Comparison of ENCODE assay signal across 34 cellular contexts in the genomic region with DNA sequence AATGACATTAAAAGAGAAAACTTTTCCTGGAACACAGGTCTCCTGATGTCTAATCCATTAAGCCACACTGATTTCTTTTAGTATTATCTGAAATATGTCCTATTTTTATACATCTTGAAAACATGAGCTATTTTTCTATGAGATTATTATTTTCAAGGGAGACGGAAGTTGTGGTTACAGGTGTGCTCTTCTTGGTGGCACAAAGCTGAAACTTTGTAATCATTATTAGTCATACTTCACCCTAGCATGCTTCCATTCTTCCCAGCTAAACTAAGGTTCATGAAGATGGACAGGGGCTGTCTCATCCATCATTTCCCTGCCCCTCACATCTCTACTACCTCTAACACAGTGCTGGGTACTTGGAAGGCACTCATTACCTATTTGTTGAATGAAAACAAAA.
"Had no signal": no experiment of that assay in that cellular context is flagged by ENCODE, and none has a peak within 500 bp of the region (broad histone marks: within the 10 kb centered on the region; RNA-seq: fewer than 3 reads in every experiment).

No MANE protein-coding gene starts in this region.

- H3K4me3 Mint-ChIP-seq: activated B cell treated with CpG ODN at 0.5 μM for 24 hours; activated CD8-positive, alpha-beta T cell treated with anti-CD3 and anti-CD28 coated beads for 36 hours; activated naive CD8-positive, alpha-beta T cell; activated T-cell treated with anti-CD3 and anti-CD28 coated beads, Interleukin-2, amount 50 U/mL, for 4 hours; activated T-helper 17 cell treated with anti-CD3 and anti-CD28 coated beads, Interleukin-2, amount 50 U/mL, for 72 hours; endodermal cell; T-cell; T-helper 17 cell; T-helper 2 cell treated with Interferon-gamma antibody and Interleukin-4, amounts not matched to agents 5 μg/mL and 100 μg/mL, for 36 hours had no signal

- H3K27me3 Mint-ChIP-seq: activated B cell treated with CpG ODN at 0.5 μM for 24 hours, T-helper 17 cell had no signal

- H3K4me1 ChIP-seq: colonic mucosa, esophagus muscularis mucosa, foreskin keratinocyte, gastrocnemius medialis, heart left ventricle had no signal

- ATAC-seq: activated CD4-positive, CD25-positive, alpha-beta regulatory T cell treated with anti-CD3 and anti-CD28 coated beads, Interleukin-2, amount 50 U/mL, for 24 hours; activated CD8-positive, alpha-beta T cell treated with anti-CD3 and anti-CD28 coated beads for 36 hours; activated T-cell treated with anti-CD3 and anti-CD28 coated beads, Interleukin-2, amount 50 U/mL, for 4 hours; activated T-helper 17 cell treated with anti-CD3 and anti-CD28 coated beads, Interleukin-2, amount 50 U/mL, for 72 hours; foreskin keratinocyte; gastrocnemius medialis; heart left ventricle; T-cell; T-helper 17 cell had no signal

- H3K27me3 ChIP-seq: brain microvascular endothelial cell, cardiac muscle cell, colonic mucosa, esophagus muscularis mucosa, gastrocnemius medialis, heart left ventricle had no signal

- DNase-seq: activated B cell treated with CpG ODN at 0.5 μM for 24 hours; activated CD4-positive, alpha-beta T cell treated with anti-CD3 and anti-CD28 coated beads for 48 hours; activated CD4-positive, alpha-beta T cell treated with anti-CD3 and anti-CD28 coated beads, Interleukin-2, amount 50 U/mL, for 1 hour; activated CD4-positive, alpha-beta T cell treated with anti-CD3 and anti-CD28 coated beads, Interleukin-2, amount 50 U/mL, for 48 hours; activated CD8-positive, alpha-beta memory T cell treated with anti-CD3 and anti-CD28 coated beads for 24 hours; activated CD8-positive, alpha-beta T cell treated with anti-CD3 and anti-CD28 coated beads for 36 hours; activated effector memory CD4-positive, alpha-beta T cell treated with Interleukin-2 at 50 U/mL for 16 hours; activated gamma-delta T cell treated with Interleukin-2 at 50 U/mL for 16 hours; activated naive CD4-positive, alpha-beta T cell treated with anti-CD3 and anti-CD28 coated beads, Interleukin-2, amount 50 U/mL, for 16 hours; activated naive CD4-positive, alpha-beta T cell treated with Interleukin-2 at 50 U/mL for 16 hours; activated T-cell treated with anti-CD3 and anti-CD28 coated beads, Interleukin-2, amount 50 U/mL, for 4 hours; amniotic stem cell; anterior cingulate cortex; brain microvascular endothelial cell; central memory CD4-positive, alpha-beta T cell; cerebellar nuclear complex; colonic mucosa; effector memory CD4-positive, alpha-beta T cell; endodermal cell; erythroblast; foreskin keratinocyte; gastrocnemius medialis; glutamatergic neuron; heart left ventricle; T-cell; T-helper 17 cell; T1000 had no signal

- H3K9me3 ChIP-seq: colonic mucosa, esophagus muscularis mucosa, gastrocnemius medialis, heart left ventricle had no signal

- H3K36me3 ChIP-seq: brain microvascular endothelial cell, cardiac muscle cell, colonic mucosa, esophagus muscularis mucosa, gastrocnemius medialis, heart left ventricle, WERI-Rb-1 had no signal

- H3K9me3 Mint-ChIP-seq: activated B cell treated with CpG ODN at 0.5 μM for 24 hours; activated CD8-positive, alpha-beta T cell treated with anti-CD3 and anti-CD28 coated beads for 36 hours; activated T-cell treated with anti-CD3 and anti-CD28 coated beads, Interleukin-2, amount 50 U/mL, for 4 hours; activated T-helper 17 cell treated with anti-CD3 and anti-CD28 coated beads, Interleukin-2, amount 50 U/mL, for 72 hours; endodermal cell; T-cell; T-helper 2 cell treated with Interferon-gamma antibody and Interleukin-4, amounts not matched to agents 5 μg/mL and 100 μg/mL, for 36 hours had no signal

- H3K4me1 Mint-ChIP-seq: activated B cell treated with CpG ODN at 0.5 μM for 24 hours; activated T-helper 17 cell treated with anti-CD3 and anti-CD28 coated beads, Interleukin-2, amount 50 U/mL, for 72 hours; endodermal cell; T-cell; T-helper 17 cell had no signal

- H3K4me3 ChIP-seq: cardiac muscle cell, colonic mucosa, esophagus muscularis mucosa, gastrocnemius medialis, heart left ventricle had no signal

- H3K27ac ChIP-seq: brain microvascular endothelial cell, cardiac muscle cell, colonic mucosa, esophagus muscularis mucosa, foreskin keratinocyte, gastrocnemius medialis, heart left ventricle, WERI-Rb-1 had no signal

- H3K36me3 Mint-ChIP-seq: activated naive CD8-positive, alpha-beta T cell; T-cell had no signal

- H3K27ac Mint-ChIP-seq: activated B cell treated with CpG ODN at 0.5 μM for 24 hours; activated CD8-positive, alpha-beta T cell treated with anti-CD3 and anti-CD28 coated beads for 36 hours; activated naive CD8-positive, alpha-beta T cell; activated T-helper 17 cell treated with anti-CD3 and anti-CD28 coated beads, Interleukin-2, amount 50 U/mL, for 72 hours; endodermal cell; T-cell; T-helper 17 cell; T-helper 2 cell treated with Interferon-gamma antibody and Interleukin-4, amounts not matched to agents 5 μg/mL and 100 μg/mL, for 36 hours had no signal
